In the genomic region with DNA sequence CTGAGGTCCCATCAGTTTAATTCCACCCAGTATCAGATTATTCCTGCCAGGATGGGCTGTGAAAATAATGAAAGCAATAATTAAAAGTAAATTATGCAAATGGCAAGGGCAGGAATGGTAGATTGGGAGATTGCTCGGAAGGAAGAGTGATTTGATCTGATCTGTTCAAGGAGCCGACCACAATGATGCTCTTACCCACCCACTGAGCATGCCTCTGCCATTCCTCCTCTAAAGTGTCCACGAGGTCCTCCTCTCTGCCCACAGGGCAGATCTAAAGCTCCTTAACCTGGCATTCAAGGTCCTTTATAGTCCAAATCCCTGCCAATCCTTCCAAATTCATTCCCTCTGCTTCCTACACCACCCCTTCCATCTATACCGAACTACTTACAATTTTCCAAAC, we compare ENCODE assay signal across 26 cellular contexts.
DNase-seq lines count a peak whose midpoint lies in the region; ATAC-seq and TF ChIP-seq lines count a peak whose summit lies in the region.
"Had no signal": no experiment of that assay in that cellular context is flagged by ENCODE, and none has a peak within 500 bp of the region (broad histone marks: within the 10 kb centered on the region; RNA-seq: fewer than 3 reads in every experiment).

No MANE protein-coding gene starts in this region.

- no peaks in the 10 kb centered on the region for H3K27me3 ChIP-seq in PC-9 (ENCODE audit: insufficient read depth, low read depth)
- no peaks in the 10 kb centered on the region for H3K27me3 ChIP-seq in skeletal muscle satellite cell (ENCODE audit: control insufficient read depth, insufficient read depth, low read length)
- H3K27me3 ChIP-seq: esophagus muscularis mucosa, pancreas, right atrium auricular region, SJCRH30, stomach, tibial nerve had no signal

- no peak overlapping the region for H3K4me3 ChIP-seq in PC-9
- peak overlapping the region; percentile 37 for H3K4me3 ChIP-seq in skeletal muscle satellite cell (ENCODE audit: low read length)
- H3K4me3 ChIP-seq: esophagus muscularis mucosa, pancreas, right atrium auricular region, SJCRH30, stomach, tibial nerve had no signal

- ATAC-seq in GM21381 (IDR thresholded peaks at IDR 0.05; ENCODE audit: unreplicated experiment), result no peak
- ATAC-seq: effector memory CD8-positive, alpha-beta T cell; left cardiac atrium; natural killer cell; pancreas had no signal

- peaks cover 62% of the 10 kb centered on the region for H3K4me1 Mint-ChIP-seq in HFFc6 (ENCODE audit: low read depth)
- H3K4me1 Mint-ChIP-seq: natural killer cell had no signal

- peaks cover 31% of the 10 kb centered on the region for H3K4me1 ChIP-seq in PC-9 (replicated peaks; ENCODE audit: insufficient read depth)
- peaks cover 38% of the 10 kb centered on the region for H3K4me1 ChIP-seq in skeletal muscle satellite cell (ENCODE audit: control insufficient read depth, insufficient read depth, low read length)
- H3K4me1 ChIP-seq: esophagus muscularis mucosa, pancreas, right atrium auricular region, SJCRH30, stomach, tibial nerve had no signal

- no peak overlapping the region for H2AFZ ChIP-seq in PC-9

- H3K27ac ChIP-seq in PC-9, result peak overlapping the region; percentile 74
- H3K27ac ChIP-seq in epithelial cell of prostate, result peak overlapping the region; percentile 45
- H3K27ac ChIP-seq: esophagus muscularis mucosa, pancreas, right atrium auricular region, SJCRH30, stomach had no signal

- peaks cover 21% of the 10 kb centered on the region for H3F3A ChIP-seq in PC-9 (ENCODE audit: insufficient read depth, low read depth)

- DNase-seq in HFFc6 (peak; percentile 19), PC-9 (no peak), epithelial cell of prostate (ENCODE audit: low read depth, low spot score) (no peak), cerebellar nuclear complex (lab: John Stamatoyannopoulos, UW) (no peak), islet precursor cell (no peak)
- DNase-seq: activated CD4-positive, alpha-beta T cell treated with anti-CD3 and anti-CD28 coated beads, Interleukin-2, amount 50 U/mL, for 1 hour; activated CD8-positive, alpha-beta memory T cell treated with anti-CD3 and anti-CD28 coated beads, Interleukin-2, amount 50 U/mL, for 4 hours; effector memory CD8-positive, alpha-beta T cell; KG1; left cardiac atrium; natural killer cell; NCI-H1048; NCI-H2029; NCI-H2227 treated with DMSO at 0.1 percent for 48 hours; NCI-H748 treated with DMSO at 0.1 percent for 48 hours; pancreas; SJCRH30; stomach had no signal

- POLR2A ChIA-PET in PC-9 (lab: Charles Lee; ENCODE audit: unreplicated experiment), result interaction anchor here (0.6 kb wide), 1 partner anchor 961 kb away, joined by 5 read pairs; no protein-coding TSS in a partner anchor

- CTCF ChIA-PET in PC-9 (lab: Charles Lee), result no interaction called here

- BruUV-seq in PC-9 (replicated peaks; lab: Mats Ljungman, UMichigan), result no TSS peak

- TF ChIP-seq CTCF in HFFc6 (IDR thresholded peaks at IDR 0.05) (no peak), PC-9 (conservative IDR thresholded peaks at IDR 0.05) (no peak)

- intact Hi-C loops in PC-9 (cut with micrococcal nuclease; ENCODE audit: unreplicated experiment), result no loop called here

- H3K9me2 ChIP-seq in PC-9 (ENCODE audit: insufficient read depth), result no peaks in the 10 kb centered on the region

- H3K9me3 ChIP-seq in PC-9 (ENCODE audit: insufficient read depth, low read depth), result no peaks in the 10 kb centered on the region
- no peaks in the 10 kb centered on the region for H3K9me3 ChIP-seq in skeletal muscle satellite cell (replicated peaks; ENCODE audit: low read length)
- H3K9me3 ChIP-seq: esophagus muscularis mucosa, pancreas, right atrium auricular region, SJCRH30, stomach, tibial nerve had no signal

- H3K4me2 ChIP-seq in PC-9, result peak overlapping the region; percentile 30
- H3K4me2 ChIP-seq in skeletal muscle satellite cell (ENCODE audit: low read length), result peak overlapping the region; percentile 64

- H3K9ac ChIP-seq in skeletal muscle satellite cell (ENCODE audit: low read depth, low read length), result peak overlapping the region; percentile 82

- no peaks in the 10 kb centered on the region for H3K9me3 Mint-ChIP-seq in HFFc6
- H3K9me3 Mint-ChIP-seq: activated T-helper 2 cell treated with anti-CD3 and anti-CD28 coated beads, Interferon-gamma antibody, Interleukin-2, Interleukin-4, amounts not matched to agents 10 μg/mL and 5 μg/mL and 100 μg/mL, durations not matched to agents 14 hours and 24 hours and 36 hours; effector memory CD8-positive, alpha-beta T cell; natural killer cell; T-helper 1 cell treated with Interleukin-12 subunit alpha and Interleukin-12 subunit beta and Interleukin-4 antibody, amounts not matched to agents 30 μg/mL and 1 μg/mL, for 36 hours had no signal

- H3K36me3 ChIP-seq in PC-9 (ENCODE audit: low read depth) (no peaks in the 10 kb centered on the region), skeletal muscle satellite cell (ENCODE audit: insufficient read depth, low read length) (peaks cover 10% of the 10 kb centered on the region)
- H3K36me3 ChIP-seq: pancreas, right atrium auricular region, SJCRH30 had no signal

- H3K79me2 ChIP-seq in PC-9 (ENCODE audit: low read depth), result no peaks in the 10 kb centered on the region

- peak overlapping the region; percentile 78 for H3K27ac Mint-ChIP-seq in HFFc6
- H3K27ac Mint-ChIP-seq: activated naive CD8-positive, alpha-beta T cell; activated T-helper 2 cell treated with anti-CD3 and anti-CD28 coated beads, Interferon-gamma antibody, Interleukin-2, Interleukin-4, amounts not matched to agents 10 μg/mL and 5 μg/mL and 100 μg/mL, durations not matched to agents 14 hours and 24 hours and 36 hours; effector memory CD8-positive, alpha-beta T cell; natural killer cell; T-helper 1 cell treated with Interleukin-12 subunit alpha and Interleukin-12 subunit beta and Interleukin-4 antibody, amounts not matched to agents 30 μg/mL and 1 μg/mL, for 36 hours had no signal

- H3K27me3 Mint-ChIP-seq in HFFc6 (ENCODE audit: insufficient read depth), result no peaks in the 10 kb centered on the region; the same call in 1 of the 2 replicates
- H3K27me3 Mint-ChIP-seq: activated naive CD8-positive, alpha-beta T cell; effector memory CD8-positive, alpha-beta T cell had no signal

- peaks cover 15% of the 10 kb centered on the region for H3K36me3 Mint-ChIP-seq in HFFc6 (ENCODE audit: low read depth)
- H3K36me3 Mint-ChIP-seq: natural killer cell had no signal

- H3K4me3 Mint-ChIP-seq in HFFc6, result peak overlapping the region; percentile 20
- H3K4me3 Mint-ChIP-seq: activated naive CD8-positive, alpha-beta T cell; effector memory CD8-positive, alpha-beta T cell; natural killer cell; T-helper 1 cell treated with Interleukin-12 subunit alpha and Interleukin-12 subunit beta and Interleukin-4 antibody, amounts not matched to agents 30 μg/mL and 1 μg/mL, for 36 hours had no signal

- H4K20me1 ChIP-seq in PC-9 (ENCODE audit: insufficient read depth), result no peaks in the 10 kb centered on the region
